ENCODE assay signal across 7 cellular contexts in the genomic region with DNA sequence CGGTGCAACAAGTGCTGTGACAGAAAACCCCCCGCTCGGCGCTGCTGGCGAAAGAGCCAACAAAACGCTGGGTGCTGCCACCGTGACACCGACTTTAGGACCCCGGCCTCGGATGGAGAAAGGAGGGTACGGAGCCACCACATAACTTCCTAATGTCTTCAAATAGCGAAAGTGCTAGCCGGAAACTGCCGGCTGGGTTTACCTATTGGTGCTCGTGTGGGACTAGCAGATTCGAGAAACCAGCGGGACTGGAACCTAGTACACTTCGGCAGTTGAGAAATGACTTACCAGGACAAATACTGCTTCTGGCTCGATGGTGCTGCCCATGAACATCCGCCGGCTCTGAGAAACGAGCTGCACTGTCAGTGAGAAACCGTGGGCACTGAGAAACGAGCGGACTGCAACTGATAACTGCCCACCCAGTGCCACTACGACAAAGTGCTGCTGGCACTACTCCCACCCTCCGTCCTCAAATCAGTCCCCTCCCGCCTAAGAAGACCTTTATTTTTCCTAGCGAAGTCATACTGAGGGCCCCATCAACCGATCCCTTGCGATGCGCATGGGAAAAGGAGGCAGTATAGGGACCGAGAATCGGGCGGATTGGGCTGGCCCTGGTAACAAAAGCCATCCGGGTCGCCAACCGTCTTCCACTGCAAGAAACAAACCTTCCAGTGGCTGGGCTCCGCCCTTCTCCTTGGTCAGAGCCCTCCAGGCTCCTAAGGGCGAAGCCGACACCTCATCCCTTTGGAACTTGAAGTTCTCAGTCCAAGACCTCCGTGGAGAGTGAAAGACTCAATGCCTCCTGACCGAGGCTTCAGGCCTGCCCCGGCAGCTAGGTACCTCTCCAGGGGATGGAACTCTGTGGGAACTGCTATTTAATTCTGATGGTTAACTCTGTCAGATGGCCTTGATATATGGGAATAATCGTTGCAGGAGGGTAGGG.
A peak's percentile ranks its signal among the peaks of the same experiment; 100 is the strongest.
DNase-seq lines count a peak whose midpoint lies in the region; ATAC-seq lines count a peak whose summit lies in the region.

No MANE protein-coding gene starts in this region.

- no peaks in the 10 kb centered on the region for H3K9me3 ChIP-seq in iPS-20b (ENCODE audit: insufficient read depth, low read depth, low read length)

- peaks cover 12% of the 10 kb centered on the region for H3K36me3 ChIP-seq in iPS-20b (ENCODE audit: insufficient read depth, low read depth, low read length)

- DNase-seq in NCI-H2107 (lab: John Stamatoyannopoulos, UW) (peak; percentile 78), UCSD-AML1 (lab: John Stamatoyannopoulos, UW; ENCODE audit: unreplicated experiment) (peak; percentile 87), brain pericyte (ENCODE audit: low read depth, low spot score) (peak; percentile 68)

- H3K4me1 ChIP-seq in iPS-20b (ENCODE audit: insufficient read depth, low read length) = peaks cover 8% of the 10 kb centered on the region

- H3K27me3 ChIP-seq in iPS-20b (ENCODE audit: insufficient read depth, low read length) = peaks cover 5% of the 10 kb centered on the region; the same call in 1 of the 2 replicates

- H3K4me3 ChIP-seq in iPS-20b (ENCODE audit: low read length) (peak overlapping the region; percentile 92), skin epidermis (peak overlapping the region; percentile 49 to 91 (median 82))

- H3K27ac ChIP-seq in iPS-20b (ENCODE audit: low read length) (peak overlapping the region; percentile 81), skin epidermis (peak overlapping the region; percentile 93 to 100 (median 99))

- H3K9ac ChIP-seq in iPS-20b (ENCODE audit: low read depth, low read length) = peak overlapping the region; percentile 94

- peak; percentile 53 for ATAC-seq in GM18511 (IDR thresholded peaks at IDR 0.05; ENCODE audit: unreplicated experiment)
- peak; percentile 30 for ATAC-seq in HG03025 (IDR thresholded peaks at IDR 0.05; ENCODE audit: low FRiP score, unreplicated experiment)

Comparison
In these comparisons a context has a peak if more than half of its experiments do, and no peak if none do; other contexts are left out.
1. Peak in every context shown above with its lines: DNase-seq, ATAC-seq, H3K4me3 ChIP-seq and H3K27ac ChIP-seq.